In the genomic region with DNA sequence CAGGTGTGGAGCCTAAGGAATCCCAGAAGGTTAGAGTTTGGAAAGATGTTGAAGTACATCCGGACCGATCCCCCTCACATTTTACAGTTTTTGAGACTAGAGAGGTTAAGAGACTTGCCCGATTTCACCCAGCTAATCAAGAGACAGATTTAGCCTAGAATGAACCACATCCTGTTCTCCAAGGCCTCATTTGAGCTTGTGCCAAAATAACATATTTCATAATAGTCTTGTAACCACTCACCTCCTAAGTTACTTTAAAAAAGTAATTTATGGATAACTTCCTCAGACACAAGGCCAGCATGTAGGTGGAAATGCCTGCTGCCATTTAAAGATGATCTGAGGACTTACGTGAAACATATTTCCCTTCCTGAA, we compare ENCODE assay signal across 8 cellular contexts. TPM values are rescaled to one million over a fixed set of nuclear protein-coding genes. Genes with fewer than 3 reads are reported as not detected.
DNase-seq lines count a peak whose midpoint lies in the region; ATAC-seq and TF ChIP-seq lines count a peak whose summit lies in the region.

No MANE protein-coding gene starts in this region.

- peak overlapping the region; percentile 70 for H2BK20ac ChIP-seq in IMR-90 (ENCODE audit: low read depth, low read length)

- H3K27ac ChIP-seq in IMR-90 (ENCODE audit: insufficient read depth, low read length), result no peak overlapping the region

- no peak overlapping the region for H2AK9ac ChIP-seq in IMR-90 (replicated peaks; ENCODE audit: low read depth, low read length, poor library complexity)

- H2BK15ac ChIP-seq in IMR-90 (ENCODE audit: low read depth, low read length), result peak overlapping the region; percentile 22; the same call in 1 of the 3 replicates

- peak overlapping the region; percentile 70 for H3K4me3 Mint-ChIP-seq in memory B cell

- TF ChIP-seq RAD21 in IMR-90 (IDR thresholded peaks at IDR 0.05; ENCODE audit: low read length), result no peak

- H3K56ac ChIP-seq in IMR-90 (ENCODE audit: extremely low read depth, insufficient read depth, low read length), result no peak overlapping the region

- H3K36me3 Mint-ChIP-seq in activated naive CD4-positive, alpha-beta T cell treated with anti-CD3 and anti-CD28 coated beads, Interleukin-2, amount 50 U/mL, for 72 hours, result no peaks in the 10 kb centered on the region
- no peaks in the 10 kb centered on the region for H3K36me3 Mint-ChIP-seq in memory B cell

- peaks cover 22% of the 10 kb centered on the region for H3K4me1 Mint-ChIP-seq in memory B cell

- H2BK5ac ChIP-seq in IMR-90 (ENCODE audit: low read depth, low read length, poor library complexity, severe bottlenecking), result peak overlapping the region; percentile 78

- DNase-seq in Right ventricle myocardium inferior (ENCODE audit: missing footprints) (no peak), cardiac septum (ENCODE audit: low spot score) (no peak), IMR-90 (peak; percentile 83), memory B cell (ENCODE audit: low spot score in 2 of 2) (no peak), NCI-H187 (lab: John Stamatoyannopoulos, UW) (no peak), NCI-H2107 treated with DMSO at 0.1 percent for 48 hours (lab: John Stamatoyannopoulos, UW; ENCODE audit: unreplicated experiment) (no peak), left colon (no peak)
- no peak for DNase-seq in activated naive CD4-positive, alpha-beta T cell treated with anti-CD3 and anti-CD28 coated beads, Interleukin-2, amount 50 U/mL, for 72 hours (ENCODE audit: low spot score in 2 of 2)

- H3K23ac ChIP-seq in IMR-90 (ENCODE audit: low read depth, low read length), result peak overlapping the region; percentile 61; the same call in 1 of the 2 replicates

- no peak overlapping the region for H2AFZ ChIP-seq in IMR-90 (replicated peaks; ENCODE audit: low read length, poor library complexity)

- WGBS in IMR-90 (ENCODE audit: extremely low coverage in 2 of 2, insufficient read length in 1 of 2), 2 experiments, result no CpG with 5 or more reads among the region's 4 CpGs

- peak overlapping the region; percentile 61; the same call in 1 of the 2 replicates for H3K4ac ChIP-seq in IMR-90 (ENCODE audit: low read depth, low read length)

- H3K14ac ChIP-seq in IMR-90 (replicated peaks; ENCODE audit: low read depth, low read length), result 0 out of 2 replicates have a peak overlapping the region, but pooled peaks have one; percentile 15

- H2BK120ac ChIP-seq in IMR-90 (ENCODE audit: low read depth, low read length), result peak overlapping the region; percentile 94

- H3K27ac Mint-ChIP-seq in activated naive CD4-positive, alpha-beta T cell treated with anti-CD3 and anti-CD28 coated beads, Interleukin-2, amount 50 U/mL, for 72 hours, result peak overlapping the region; percentile 80 to 89
- H3K27ac Mint-ChIP-seq in memory B cell, result peak overlapping the region; percentile 89

- ATAC-seq in Right ventricle myocardium inferior (peak; percentile 53), IMR-90 (ENCODE audit: low read depth) (peak; percentile 24), memory B cell (ENCODE audit: low read depth) (no peak), left colon (no peak)
- ATAC-seq in activated naive CD4-positive, alpha-beta T cell treated with anti-CD3 and anti-CD28 coated beads, Interleukin-2, amount 50 U/mL, for 72 hours, result peak; percentile 17 to 39

- peak overlapping the region; percentile 87; the same call in 1 of the 2 replicates for H3K4me2 ChIP-seq in IMR-90 (ENCODE audit: low read depth, low read length)

- intact Hi-C loops in Right ventricle myocardium inferior (cut with DNase I) (loop anchor here (2.0 to 10.0 kb wide), 2 partner anchors 151 to 255 kb away; no protein-coding TSS in a partner anchor), cardiac septum (cut with DNase I) (no loop called here), IMR-90 (cut with micrococcal nuclease) (no loop called here), left colon (cut with DNase I, micrococcal nuclease) (loop anchor here in 1 of 2 donors (10.0 kb wide), 1 partner anchor 155 kb away; no protein-coding TSS in a partner anchor)

- H3K4me1 ChIP-seq in IMR-90 (ENCODE audit: control insufficient read depth, insufficient read depth, low read length), result peaks cover 13% of the 10 kb centered on the region

- no peak for TF ChIP-seq CTCF in IMR-90 (conservative IDR thresholded peaks at IDR 0.05; ENCODE audit: low read depth, low read length)

- H3K4me3 ChIP-seq in IMR-90 (ENCODE audit: insufficient read depth, low read depth, low read length), result no peak overlapping the region

- no peaks in the 10 kb centered on the region for H3K9me3 Mint-ChIP-seq in activated naive CD4-positive, alpha-beta T cell treated with anti-CD3 and anti-CD28 coated beads, Interleukin-2, amount 50 U/mL, for 72 hours
- no peaks in the 10 kb centered on the region for H3K9me3 Mint-ChIP-seq in memory B cell

- dilution Hi-C loops in IMR-90 (cut with HindIII; ENCODE audit: low sequenced_read_pairs, unreplicated experiment), result no loop called here

- no peak overlapping the region for H2AK5ac ChIP-seq in IMR-90 (ENCODE audit: low read depth, low read length)

- TF ChIP-seq POLR2A in IMR-90 (IDR thresholded peaks at IDR 0.05; ENCODE audit: low read depth, low read length), result no peak

- no peaks in the 10 kb centered on the region for H3K27me3 ChIP-seq in IMR-90 (ENCODE audit: control insufficient read depth, insufficient read depth, low read length)

- in situ Hi-C loops in IMR-90 (cut with MboI; ENCODE audit: low sequenced_read_pairs), result loop anchor here (10.0 kb wide), 1 partner anchor 135 kb away; no protein-coding TSS in a partner anchor

- H3K79me1 ChIP-seq in IMR-90 (ENCODE audit: low read depth in 1 of 2, low read length in 2 of 2), result 0 out of 4 replicates have a peak, but pooled peaks cover 0 to 4% of the 10 kb centered on the region in 2 experiments

- H4K20me1 ChIP-seq in IMR-90 (ENCODE audit: insufficient read depth, low read length), result no peaks in the 10 kb centered on the region

- peak overlapping the region; percentile 57; the same call in 1 of the 2 replicates for H3K18ac ChIP-seq in IMR-90 (ENCODE audit: low read depth, low read length)

- peaks cover 3% of the 10 kb centered on the region; the same call in 1 of the 2 replicates for H3K9me1 ChIP-seq in IMR-90 (ENCODE audit: insufficient read depth, low read length)

- no peak overlapping the region; the same call in 1 of the 2 replicates for H3K9ac ChIP-seq in IMR-90 (ENCODE audit: low read depth, low read length)

- peak overlapping the region; percentile 64; the same call in 1 of the 2 replicates for H4K5ac ChIP-seq in IMR-90 (ENCODE audit: low read depth, low read length)

- BruUV-seq in IMR-90 (replicated peaks; lab: Mats Ljungman, UMichigan), result no TSS peak

- CTCF ChIA-PET in IMR-90 (lab: Yijun Ruan, JAX), result interaction anchor here (0.6 kb wide), 1 partner anchor 101 kb away, joined by 3 read pairs; no protein-coding TSS in a partner anchor

- no peaks in the 10 kb centered on the region for H3K27me3 Mint-ChIP-seq in memory B cell

- H4K91ac ChIP-seq in IMR-90 (ENCODE audit: insufficient read depth, low read depth, low read length), result no peak overlapping the region

- peak overlapping the region; percentile 32 to 55; a peak in 3 of 4 replicates for H4K8ac ChIP-seq in IMR-90 (ENCODE audit: low read depth in 2 of 2, low read length in 2 of 2)

- H3K9me3 ChIP-seq in IMR-90 (ENCODE audit: control insufficient read depth, insufficient read depth, low read length), result no peaks in the 10 kb centered on the region

- POLR2A ChIA-PET in IMR-90 (lab: Charles Lee; ENCODE audit: unreplicated experiment), result interaction anchor here (0.6 kb wide), 1 partner anchor 93 kb away, joined by 13 read pairs; no protein-coding TSS in a partner anchor

- no peaks in the 10 kb centered on the region for H3K36me3 ChIP-seq in IMR-90 (ENCODE audit: control insufficient read depth, insufficient read depth, low read length)

TF ChIP-seq in IMR-90, 13 proteins besides CTCF, POLR2A, EP300 and RAD21:
- TF ChIP-seq FOS (IDR thresholded peaks at IDR 0.05; ENCODE audit: low read depth, low read length) (no peak), CEBPB (IDR thresholded peaks at IDR 0.05; ENCODE audit: low read depth, low read length) (peak; percentile 28; the same call in 1 of the 2 replicates)

RNA-seq across cellular contexts. Expression of gene ARHGAP18, which starts 39.8 kb away (rescaled TPM):
- total RNA-seq in Right ventricle myocardium inferior (8.1 TPM), cardiac septum (3.5 TPM), IMR-90 (2012; rRNA removed) (17.0 and 25.0 TPM in 2 replicates), left colon (10 to 100 TPM; 19.9 to 26.9 TPM)
- 5.0 and 6.2 TPM in 2 replicates for polyA plus RNA-seq in IMR-90 (2012; rRNA removed)
- 1.0 and 1.2 TPM in 2 replicates for polyA plus RNA-seq in IMR-90 (2012; cell fraction: cytosol; rRNA removed)
- polyA plus RNA-seq in IMR-90 (2012; cell fraction: nucleus; rRNA removed; ENCODE audit: low replicate concordance), result 0.46 and 3.5 TPM in 2 replicates
- total RNA-seq in activated naive CD4-positive, alpha-beta T cell treated with anti-CD3 and anti-CD28 coated beads, Interleukin-2, amount 50 U/mL, for 72 hours, result 1 to 10 TPM; 7.7 to 8.7 TPM

Comparison
In these comparisons a context has a peak if more than half of its experiments do, and no peak if none do; other contexts are left out.
1. ATAC-seq: peak in Right ventricle myocardium inferior (single experiment), IMR-90 (single experiment) and activated naive CD4-positive, alpha-beta T cell treated with anti-CD3 and anti-CD28 coated beads, Interleukin-2, amount 50 U/mL, for 72 hours (2 of 2); none in memory B cell (single experiment) and left colon (single experiment).